In genomic region chr22:44890416-44891292, GRCh38 we compare ENCODE assay signal across 18 cellular contexts.
DNase-seq lines count a peak whose midpoint lies in the region; ATAC-seq, FAIRE-seq and TF ChIP-seq lines count a peak whose summit lies in the region.
"Had no signal": no experiment of that assay in that cellular context is flagged by ENCODE, and none has a peak within 500 bp of the region (broad histone marks: within the 10 kb centered on the region; RNA-seq: fewer than 3 reads in every experiment).

No MANE protein-coding gene starts in this region.

- DNase-seq in natural killer cell treated with Interleukin-12 subunit alpha and Interleukin-12 subunit beta and Interleukin-15 and Interleukin-18, amount 100 ng/mL, for 72 hours (ENCODE audit: low spot score) = no peak
- DNase-seq in natural killer cell (no peak), kidney (peak; percentile 53), progenitor cell of endocrine pancreas (ENCODE audit: low spot score, unreplicated experiment) (no peak), NCI-H187 (lab: John Stamatoyannopoulos, UW) (no peak), foreskin fibroblast (no peak), mucosa of descending colon (no peak)
- DNase-seq in activated naive CD4-positive, alpha-beta T cell treated with anti-CD3 and anti-CD28 coated beads, Interleukin-2, amount 10 ng/mL, durations not matched to agents 7 days and 5 days = no peak
- DNase-seq: CD4-positive, alpha-beta memory T cell; GF-D8; HFFc6; NCI-H1092; NCI-H146; NCI-H2081 had no signal

- H3K4me3 ChIP-seq in kidney (ENCODE audit: low read length in 2 of 2) (no peak overlapping the region), foreskin fibroblast (ENCODE audit: low read depth in 1 of 2, low read length in 2 of 2) (no peak overlapping the region), mucosa of descending colon (no peak overlapping the region)
- H3K4me3 ChIP-seq: SJSA1 had no signal

- ATAC-seq in natural killer cell treated with Interleukin-12 subunit alpha and Interleukin-12 subunit beta and Interleukin-15 and Interleukin-18, amount 100 ng/mL, for 72 hours = peak; percentile 17 to 29
- ATAC-seq in natural killer cell (no peak), mucosa of descending colon (no peak)
- ATAC-seq: Panc1 had no signal

- no peak overlapping the region for H3K4me3 Mint-ChIP-seq in natural killer cell treated with Interleukin-12 subunit alpha and Interleukin-12 subunit beta and Interleukin-15 and Interleukin-18, amount 100 ng/mL, for 72 hours
- H3K4me3 Mint-ChIP-seq in natural killer cell = no peak overlapping the region
- no peak overlapping the region for H3K4me3 Mint-ChIP-seq in progenitor cell of endocrine pancreas (ENCODE audit: low read depth)
- no peak overlapping the region for H3K4me3 Mint-ChIP-seq in activated naive CD4-positive, alpha-beta T cell treated with anti-CD3 and anti-CD28 coated beads, Interleukin-2, amount 10 ng/mL, durations not matched to agents 7 days and 5 days
- H3K4me3 Mint-ChIP-seq: CD4-positive, alpha-beta memory T cell; HFFc6 had no signal

- H3K9me3 Mint-ChIP-seq in natural killer cell treated with Interleukin-12 subunit alpha and Interleukin-12 subunit beta and Interleukin-15 and Interleukin-18, amount 100 ng/mL, for 72 hours = no peaks in the 10 kb centered on the region
- H3K9me3 Mint-ChIP-seq in natural killer cell (no peaks in the 10 kb centered on the region), progenitor cell of endocrine pancreas (ENCODE audit: low read depth) (no peaks in the 10 kb centered on the region)
- no peaks in the 10 kb centered on the region for H3K9me3 Mint-ChIP-seq in activated naive CD4-positive, alpha-beta T cell treated with anti-CD3 and anti-CD28 coated beads, Interleukin-2, amount 10 ng/mL, durations not matched to agents 7 days and 5 days

- H3K4me1 ChIP-seq in kidney (ENCODE audit: control insufficient read depth in 1 of 2, insufficient read depth in 1 of 2, low read depth in 1 of 2, low read length in 2 of 2) = no peaks in the 10 kb centered on the region
- H3K4me1 ChIP-seq in mucosa of descending colon (ENCODE audit: low read depth) = no peaks in the 10 kb centered on the region
- H3K4me1 ChIP-seq: SJSA1 had no signal

- no peak overlapping the region for H3K9ac ChIP-seq in kidney (ENCODE audit: low read length in 2 of 2)

- FAIRE-seq in kidney (lab: Jason Lieb, UNC) = no peak
- FAIRE-seq: A204.1, H54 had no signal

- H3K4me1 Mint-ChIP-seq in natural killer cell treated with Interleukin-12 subunit alpha and Interleukin-12 subunit beta and Interleukin-15 and Interleukin-18, amount 100 ng/mL, for 72 hours (ENCODE audit: low read depth in 2 of 2) = no peaks in the 10 kb centered on the region
- H3K4me1 Mint-ChIP-seq in natural killer cell (no peaks in the 10 kb centered on the region), progenitor cell of endocrine pancreas (ENCODE audit: low read depth) (no peaks in the 10 kb centered on the region)
- no peaks in the 10 kb centered on the region for H3K4me1 Mint-ChIP-seq in activated naive CD4-positive, alpha-beta T cell treated with anti-CD3 and anti-CD28 coated beads, Interleukin-2, amount 10 ng/mL, durations not matched to agents 7 days and 5 days
- H3K4me1 Mint-ChIP-seq: CD4-positive, alpha-beta memory T cell had no signal

- TF ChIP-seq CTCF in natural killer cell (IDR thresholded peaks at IDR 0.05) (no peak), kidney (IDR thresholded peaks at IDR 0.05; ENCODE audit: borderline replicate concordance, extremely low read depth, insufficient read depth) (no peak), progenitor cell of endocrine pancreas (IDR thresholded peaks at IDR 0.05; ENCODE audit: unreplicated experiment) (no peak), foreskin fibroblast (IDR thresholded peaks at IDR 0.05; ENCODE audit: low read depth, low read length) (no peak), mucosa of descending colon (IDR thresholded peaks at IDR 0.05) (no peak)

- no peak overlapping the region for H3K27ac Mint-ChIP-seq in natural killer cell treated with Interleukin-12 subunit alpha and Interleukin-12 subunit beta and Interleukin-15 and Interleukin-18, amount 100 ng/mL, for 72 hours
- H3K27ac Mint-ChIP-seq in natural killer cell = no peak overlapping the region
- peak overlapping the region; percentile 47 for H3K27ac Mint-ChIP-seq in progenitor cell of endocrine pancreas
- no peak overlapping the region for H3K27ac Mint-ChIP-seq in activated naive CD4-positive, alpha-beta T cell treated with anti-CD3 and anti-CD28 coated beads, Interleukin-2, amount 10 ng/mL, durations not matched to agents 7 days and 5 days
- H3K27ac Mint-ChIP-seq: CD4-positive, alpha-beta memory T cell; HFFc6 had no signal

- H3K36me3 ChIP-seq in kidney (ENCODE audit: control insufficient read depth in 1 of 2, insufficient read depth in 2 of 2, low read length in 2 of 2) = no peaks in the 10 kb centered on the region
- H3K36me3 ChIP-seq in mucosa of descending colon (ENCODE audit: low read depth) = no peaks in the 10 kb centered on the region
- H3K36me3 ChIP-seq: SJSA1 had no signal

- intact Hi-C loops in natural killer cell (cut with micrococcal nuclease) (no loop called here), kidney (cut with DNase I) (no loop called here), mucosa of descending colon (cut with DNase I, micrococcal nuclease) (no loop called here)

- H3K27me3 Mint-ChIP-seq in natural killer cell treated with Interleukin-12 subunit alpha and Interleukin-12 subunit beta and Interleukin-15 and Interleukin-18, amount 100 ng/mL, for 72 hours = peaks cover 0 to 5% of the 10 kb centered on the region in 2 donors
- no peaks in the 10 kb centered on the region for H3K27me3 Mint-ChIP-seq in natural killer cell (ENCODE audit: low read depth in 2 of 2)
- H3K27me3 Mint-ChIP-seq in progenitor cell of endocrine pancreas = no peaks in the 10 kb centered on the region
- H3K27me3 Mint-ChIP-seq in activated naive CD4-positive, alpha-beta T cell treated with anti-CD3 and anti-CD28 coated beads, Interleukin-2, amount 10 ng/mL, durations not matched to agents 7 days and 5 days = no peaks in the 10 kb centered on the region

- H3K27ac ChIP-seq in kidney (ENCODE audit: low read depth in 2 of 2, low read length in 2 of 2) = no peak overlapping the region
- H3K27ac ChIP-seq: SJSA1 had no signal

- no peaks in the 10 kb centered on the region for H3K9me3 ChIP-seq in kidney (ENCODE audit: control insufficient read depth in 1 of 2, low read length in 2 of 2)
- H3K9me3 ChIP-seq in mucosa of descending colon = no peaks in the 10 kb centered on the region
- H3K9me3 ChIP-seq: SJSA1 had no signal

- CTCF ChIA-PET in activated naive CD4-positive, alpha-beta T cell treated with anti-CD3 and anti-CD28 coated beads, Interleukin-2, amount 10 ng/mL, durations not matched to agents 7 days and 5 days (lab: Charles Lee) = no interaction called here

- no peaks in the 10 kb centered on the region for H3K36me3 Mint-ChIP-seq in natural killer cell treated with Interleukin-12 subunit alpha and Interleukin-12 subunit beta and Interleukin-15 and Interleukin-18, amount 100 ng/mL, for 72 hours
- H3K36me3 Mint-ChIP-seq in natural killer cell (no peaks in the 10 kb centered on the region), progenitor cell of endocrine pancreas (ENCODE audit: insufficient read depth) (peaks cover 2% of the 10 kb centered on the region)
- no peaks in the 10 kb centered on the region for H3K36me3 Mint-ChIP-seq in activated naive CD4-positive, alpha-beta T cell treated with anti-CD3 and anti-CD28 coated beads, Interleukin-2, amount 10 ng/mL, durations not matched to agents 7 days and 5 days
- H3K36me3 Mint-ChIP-seq: CD4-positive, alpha-beta memory T cell had no signal

Comparison
In these comparisons a context has a peak if more than half of its experiments do, and no peak if none do; other contexts are left out.
1. ATAC-seq: peak in natural killer cell treated with Interleukin-12 subunit alpha and Interleukin-12 subunit beta and Interleukin-15 and Interleukin-18, amount 100 ng/mL, for 72 hours (2 of 2); none in natural killer cell (0 of 3) and mucosa of descending colon (single experiment).